ENCODE assay signal across 8 cellular contexts in the genomic region with DNA sequence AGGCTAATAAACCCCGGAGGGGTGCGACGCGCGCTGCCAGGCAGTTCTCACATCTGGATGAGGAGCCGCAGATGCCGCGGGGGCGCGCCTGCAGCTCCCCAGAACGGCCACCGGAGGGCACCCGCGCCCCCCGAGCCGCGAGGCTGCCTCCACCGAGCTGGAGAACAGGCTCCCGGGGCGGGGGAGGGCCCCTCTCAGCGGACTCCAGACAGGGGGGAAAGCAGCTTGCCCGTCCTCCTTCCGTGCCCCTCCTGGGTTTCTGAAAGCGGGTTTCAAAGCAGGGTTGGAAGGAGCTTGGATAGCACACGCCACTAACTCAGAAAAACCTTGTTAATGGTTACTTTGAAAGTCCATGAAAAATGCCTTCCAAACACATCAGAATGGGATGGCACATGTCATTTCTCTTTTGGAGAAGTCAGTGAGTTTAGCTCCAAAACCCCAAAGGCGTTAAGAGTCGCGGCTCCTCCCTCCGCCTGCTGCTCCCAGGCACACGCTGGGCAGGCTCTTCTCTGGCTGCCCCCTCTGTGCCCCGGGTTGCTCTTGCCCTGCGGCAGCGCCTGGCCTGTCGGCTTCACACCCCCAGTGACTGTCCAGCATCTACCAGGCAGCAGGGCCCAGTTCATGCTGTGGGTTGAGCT.
A peak's percentile ranks its signal among the peaks of the same experiment; 100 is the strongest.
DNase-seq lines count a peak whose midpoint lies in the region; ATAC-seq and TF ChIP-seq lines count a peak whose summit lies in the region.

No MANE protein-coding gene starts in this region.

- H3K4me3 ChIP-seq in GM12875 (ENCODE audit: low read depth, low read length): no peak overlapping the region
- peak overlapping the region in 1 of 3 donors; percentile 31 for H3K4me3 ChIP-seq in breast epithelium
- H3K4me3 ChIP-seq in left lung: no peak overlapping the region
- peak overlapping the region in 4 of 5 donors; percentile 31 to 49 (median 42) for H3K4me3 ChIP-seq in subcutaneous abdominal adipose tissue (ENCODE audit: low read depth in 1 of 5, low read length in 5 of 5)

- peaks cover 0 to 58% of the 10 kb centered on the region in 2 donors for H3K27me3 ChIP-seq in breast epithelium
- H3K27me3 ChIP-seq in left lung: peaks cover 0 to 80% of the 10 kb centered on the region in 2 donors
- H3K27me3 ChIP-seq in subcutaneous abdominal adipose tissue (ENCODE audit: control insufficient read depth in 5 of 5, insufficient read depth in 4 of 5, low read length in 5 of 5): peaks cover 0 to 7% (median 0%) of the 10 kb centered on the region in 5 donors

- no peaks in the 10 kb centered on the region for H3K4me1 ChIP-seq in breast epithelium
- peaks cover 0 to 6% of the 10 kb centered on the region in 2 donors for H3K4me1 ChIP-seq in left lung
- H3K4me1 ChIP-seq in subcutaneous abdominal adipose tissue (ENCODE audit: control insufficient read depth in 5 of 5, insufficient read depth in 5 of 5, low read length in 5 of 5): peaks cover 0 to 11% (median 9%) of the 10 kb centered on the region in 5 donors

- H3K9ac ChIP-seq in subcutaneous abdominal adipose tissue (ENCODE audit: low read length in 5 of 5): no peak overlapping the region

- TF ChIP-seq CTCF in AG09319 (IDR thresholded peaks at IDR 0.05; ENCODE audit: low read depth, low read length): peak; percentile 79
- TF ChIP-seq CTCF in GM12875 (IDR thresholded peaks at IDR 0.05; ENCODE audit: borderline replicate concordance, insufficient read depth, low read depth, low read length): peak; percentile 91
- peak in 2 of 3 donors; percentile 34 to 52 for TF ChIP-seq CTCF in breast epithelium (IDR thresholded peaks at IDR 0.05)
- TF ChIP-seq CTCF in left lung (IDR thresholded peaks at IDR 0.05): peak; percentile 77 to 84

- H3K27ac ChIP-seq in breast epithelium (no peak overlapping the region), left lung (no peak overlapping the region), subcutaneous abdominal adipose tissue (ENCODE audit: low read depth, low read length) (no peak overlapping the region)

- intact Hi-C loops in breast epithelium (cut with DNase I; ENCODE audit: low total_unique reads): no loop called here
- intact Hi-C loops in left lung (cut with DNase I): no loop called here

- peak; percentile 20 for DNase-seq in AG09319 (ENCODE audit: extremely low read depth, low read depth)
- peak; percentile 44 to 88 for DNase-seq in NCI-H526 (lab: John Stamatoyannopoulos, UW)
- no peak for DNase-seq in breast epithelium (ENCODE audit: low spot score in 2 of 2)
- peak in 1 of 2 donors; percentile 88 for DNase-seq in left lung
- no peak for DNase-seq in effector CD4-positive, alpha-beta T cell

- ATAC-seq in HG02798 (IDR thresholded peaks at IDR 0.05; ENCODE audit: poor library complexity, unreplicated experiment) (peak; percentile 81), left lung (peak; percentile 91)

- H3K9me3 ChIP-seq in breast epithelium (no peaks in the 10 kb centered on the region), left lung (no peaks in the 10 kb centered on the region), subcutaneous abdominal adipose tissue (ENCODE audit: control insufficient read depth in 5 of 5, low read length in 5 of 5) (no peaks in the 10 kb centered on the region)

- H3K36me3 ChIP-seq in breast epithelium: no peaks in the 10 kb centered on the region
- no peaks in the 10 kb centered on the region for H3K36me3 ChIP-seq in left lung
- H3K36me3 ChIP-seq in subcutaneous abdominal adipose tissue (ENCODE audit: control insufficient read depth in 5 of 5, insufficient read depth in 5 of 5, low read length in 5 of 5): no peaks in the 10 kb centered on the region

- TF ChIP-seq POLR2A in breast epithelium (IDR thresholded peaks at IDR 0.05): no peak

Comparison
In these comparisons a context has a peak if more than half of its experiments do, and no peak if none do; other contexts are left out.
1. DNase-seq: peak in AG09319 (single experiment) and NCI-H526 (2 of 2); none in breast epithelium (0 of 2) and effector CD4-positive, alpha-beta T cell (single experiment).
2. H3K4me3 ChIP-seq: peak in subcutaneous abdominal adipose tissue (4 of 5); none in GM12875 (single experiment) and left lung (0 of 2).
3. Peak in every context shown above with its lines, with median percentiles within 50 percentile points of each other: CTCF ChIP-seq.